In genomic region chr6:132021552-132022375, GRCh38 we compare ENCODE assay signal across 1 cellular context.
TF ChIP-seq lines count a peak whose summit lies in the region.

No MANE protein-coding gene starts in this region.

TF ChIP-seq in HepG2, 621 proteins besides CTCF, POLR2A, EP300 and RAD21 (continued from another document and continues in another):
- TF ChIP-seq TFDP2 (CRISPR knock-in tag; IDR thresholded peaks at IDR 0.05) (no peak), ZNF576 (CRISPR knock-in tag; IDR thresholded peaks at IDR 0.05) (no peak), ZNF142 (CRISPR knock-in tag; IDR thresholded peaks at IDR 0.05) (no peak), KMT2A (CRISPR knock-in tag; IDR thresholded peaks at IDR 0.05) (0 out of 2 replicates have a peak, but pooled peaks have one; percentile 40), HMGXB3 (CRISPR knock-in tag; IDR thresholded peaks at IDR 0.05; ENCODE audit: borderline replicate concordance) (no peak), HIVEP1 (CRISPR knock-in tag; IDR thresholded peaks at IDR 0.05) (no peak), TBL1XR1 (IDR thresholded peaks at IDR 0.05; ENCODE audit: borderline replicate concordance, low read length, partially characterized antibody) (peak; percentile 30), ZNF543 (CRISPR knock-in tag; IDR thresholded peaks at IDR 0.05) (no peak), TEAD3 (CRISPR knock-in tag; optimal IDR thresholded peaks at IDR 0.05; ENCODE audit: borderline replicate concordance) (peak; percentile 85), PHF8 (CRISPR knock-in tag; IDR thresholded peaks at IDR 0.05) (no peak), NFE2L2 (IDR thresholded peaks at IDR 0.05; ENCODE audit: low read length) (no peak), CHD2 (IDR thresholded peaks at IDR 0.05; ENCODE audit: low read depth, low read length) (no peak), CCDC6 (CRISPR knock-in tag; IDR thresholded peaks at IDR 0.05) (no peak), ZNF225 (CRISPR knock-in tag; IDR thresholded peaks at IDR 0.05) (no peak), NFKBIZ (CRISPR knock-in tag; IDR thresholded peaks at IDR 0.05) (no peak), AGO2 (optimal IDR thresholded peaks at IDR 0.05; ENCODE audit: low read depth, low read length) (no peak), ZNF883 (CRISPR knock-in tag; IDR thresholded peaks at IDR 0.05; ENCODE audit: not compliant biosample characterization) (no peak), MTA1 (CRISPR knock-in tag; IDR thresholded peaks at IDR 0.05; ENCODE audit: borderline replicate concordance) (no peak), MAX (IDR thresholded peaks at IDR 0.05) (peak; percentile 76), ZNF354B (CRISPR knock-in tag; IDR thresholded peaks at IDR 0.05) (no peak), NR1H2 (CRISPR knock-in tag; IDR thresholded peaks at IDR 0.05; ENCODE audit: borderline replicate concordance, low read depth) (no peak), ZNF124 (CRISPR knock-in tag; IDR thresholded peaks at IDR 0.05) (no peak), HOXA3 (CRISPR knock-in tag; IDR thresholded peaks at IDR 0.05) (no peak)
- TF ChIP-seq, protein P1, sequence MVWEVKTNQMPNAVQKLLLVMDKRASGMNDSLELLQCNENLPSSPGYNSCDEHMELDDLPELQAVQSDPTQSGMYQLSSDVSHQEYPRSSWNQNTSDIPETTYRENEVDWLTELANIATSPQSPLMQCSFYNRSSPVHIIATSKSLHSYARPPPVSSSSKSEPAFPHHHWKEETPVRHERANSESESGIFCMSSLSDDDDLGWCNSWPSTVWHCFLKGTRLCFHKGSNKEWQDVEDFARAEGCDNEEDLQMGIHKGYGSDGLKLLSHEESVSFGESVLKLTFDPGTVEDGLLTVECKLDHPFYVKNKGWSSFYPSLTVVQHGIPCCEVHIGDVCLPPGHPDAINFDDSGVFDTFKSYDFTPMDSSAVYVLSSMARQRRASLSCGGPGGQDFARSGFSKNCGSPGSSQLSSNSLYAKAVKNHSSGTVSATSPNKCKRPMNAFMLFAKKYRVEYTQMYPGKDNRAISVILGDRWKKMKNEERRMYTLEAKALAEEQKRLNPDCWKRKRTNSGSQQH (CRISPR knock-in tag; IDR thresholded peaks at IDR 0.05; ENCODE audit: low read depth), result no peak
- TF ChIP-seq, protein P2, sequence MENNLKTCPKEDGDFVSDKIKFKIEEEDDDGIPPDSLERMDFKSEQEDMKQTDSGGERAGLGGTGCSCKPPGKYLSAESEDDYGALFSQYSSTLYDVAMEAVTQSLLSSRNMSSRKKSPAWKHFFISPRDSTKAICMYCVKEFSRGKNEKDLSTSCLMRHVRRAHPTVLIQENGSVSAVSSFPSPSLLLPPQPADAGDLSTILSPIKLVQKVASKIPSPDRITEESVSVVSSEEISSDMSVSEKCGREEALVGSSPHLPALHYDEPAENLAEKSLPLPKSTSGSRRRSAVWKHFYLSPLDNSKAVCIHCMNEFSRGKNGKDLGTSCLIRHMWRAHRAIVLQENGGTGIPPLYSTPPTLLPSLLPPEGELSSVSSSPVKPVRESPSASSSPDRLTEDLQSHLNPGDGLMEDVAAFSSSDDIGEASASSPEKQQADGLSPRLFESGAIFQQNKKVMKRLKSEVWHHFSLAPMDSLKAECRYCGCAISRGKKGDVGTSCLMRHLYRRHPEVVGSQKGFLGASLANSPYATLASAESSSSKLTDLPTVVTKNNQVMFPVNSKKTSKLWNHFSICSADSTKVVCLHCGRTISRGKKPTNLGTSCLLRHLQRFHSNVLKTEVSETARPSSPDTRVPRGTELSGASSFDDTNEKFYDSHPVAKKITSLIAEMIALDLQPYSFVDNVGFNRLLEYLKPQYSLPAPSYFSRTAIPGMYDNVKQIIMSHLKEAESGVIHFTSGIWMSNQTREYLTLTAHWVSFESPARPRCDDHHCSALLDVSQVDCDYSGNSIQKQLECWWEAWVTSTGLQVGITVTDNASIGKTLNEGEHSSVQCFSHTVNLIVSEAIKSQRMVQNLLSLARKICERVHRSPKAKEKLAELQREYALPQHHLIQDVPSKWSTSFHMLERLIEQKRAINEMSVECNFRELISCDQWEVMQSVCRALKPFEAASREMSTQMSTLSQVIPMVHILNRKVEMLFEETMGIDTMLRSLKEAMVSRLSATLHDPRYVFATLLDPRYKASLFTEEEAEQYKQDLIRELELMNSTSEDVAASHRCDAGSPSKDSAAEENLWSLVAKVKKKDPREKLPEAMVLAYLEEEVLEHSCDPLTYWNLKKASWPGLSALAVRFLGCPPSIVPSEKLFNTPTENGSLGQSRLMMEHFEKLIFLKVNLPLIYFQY (CRISPR knock-in tag; IDR thresholded peaks at IDR 0.05; ENCODE audit: borderline replicate concordance), result no peak
- TF ChIP-seq, protein P3, sequence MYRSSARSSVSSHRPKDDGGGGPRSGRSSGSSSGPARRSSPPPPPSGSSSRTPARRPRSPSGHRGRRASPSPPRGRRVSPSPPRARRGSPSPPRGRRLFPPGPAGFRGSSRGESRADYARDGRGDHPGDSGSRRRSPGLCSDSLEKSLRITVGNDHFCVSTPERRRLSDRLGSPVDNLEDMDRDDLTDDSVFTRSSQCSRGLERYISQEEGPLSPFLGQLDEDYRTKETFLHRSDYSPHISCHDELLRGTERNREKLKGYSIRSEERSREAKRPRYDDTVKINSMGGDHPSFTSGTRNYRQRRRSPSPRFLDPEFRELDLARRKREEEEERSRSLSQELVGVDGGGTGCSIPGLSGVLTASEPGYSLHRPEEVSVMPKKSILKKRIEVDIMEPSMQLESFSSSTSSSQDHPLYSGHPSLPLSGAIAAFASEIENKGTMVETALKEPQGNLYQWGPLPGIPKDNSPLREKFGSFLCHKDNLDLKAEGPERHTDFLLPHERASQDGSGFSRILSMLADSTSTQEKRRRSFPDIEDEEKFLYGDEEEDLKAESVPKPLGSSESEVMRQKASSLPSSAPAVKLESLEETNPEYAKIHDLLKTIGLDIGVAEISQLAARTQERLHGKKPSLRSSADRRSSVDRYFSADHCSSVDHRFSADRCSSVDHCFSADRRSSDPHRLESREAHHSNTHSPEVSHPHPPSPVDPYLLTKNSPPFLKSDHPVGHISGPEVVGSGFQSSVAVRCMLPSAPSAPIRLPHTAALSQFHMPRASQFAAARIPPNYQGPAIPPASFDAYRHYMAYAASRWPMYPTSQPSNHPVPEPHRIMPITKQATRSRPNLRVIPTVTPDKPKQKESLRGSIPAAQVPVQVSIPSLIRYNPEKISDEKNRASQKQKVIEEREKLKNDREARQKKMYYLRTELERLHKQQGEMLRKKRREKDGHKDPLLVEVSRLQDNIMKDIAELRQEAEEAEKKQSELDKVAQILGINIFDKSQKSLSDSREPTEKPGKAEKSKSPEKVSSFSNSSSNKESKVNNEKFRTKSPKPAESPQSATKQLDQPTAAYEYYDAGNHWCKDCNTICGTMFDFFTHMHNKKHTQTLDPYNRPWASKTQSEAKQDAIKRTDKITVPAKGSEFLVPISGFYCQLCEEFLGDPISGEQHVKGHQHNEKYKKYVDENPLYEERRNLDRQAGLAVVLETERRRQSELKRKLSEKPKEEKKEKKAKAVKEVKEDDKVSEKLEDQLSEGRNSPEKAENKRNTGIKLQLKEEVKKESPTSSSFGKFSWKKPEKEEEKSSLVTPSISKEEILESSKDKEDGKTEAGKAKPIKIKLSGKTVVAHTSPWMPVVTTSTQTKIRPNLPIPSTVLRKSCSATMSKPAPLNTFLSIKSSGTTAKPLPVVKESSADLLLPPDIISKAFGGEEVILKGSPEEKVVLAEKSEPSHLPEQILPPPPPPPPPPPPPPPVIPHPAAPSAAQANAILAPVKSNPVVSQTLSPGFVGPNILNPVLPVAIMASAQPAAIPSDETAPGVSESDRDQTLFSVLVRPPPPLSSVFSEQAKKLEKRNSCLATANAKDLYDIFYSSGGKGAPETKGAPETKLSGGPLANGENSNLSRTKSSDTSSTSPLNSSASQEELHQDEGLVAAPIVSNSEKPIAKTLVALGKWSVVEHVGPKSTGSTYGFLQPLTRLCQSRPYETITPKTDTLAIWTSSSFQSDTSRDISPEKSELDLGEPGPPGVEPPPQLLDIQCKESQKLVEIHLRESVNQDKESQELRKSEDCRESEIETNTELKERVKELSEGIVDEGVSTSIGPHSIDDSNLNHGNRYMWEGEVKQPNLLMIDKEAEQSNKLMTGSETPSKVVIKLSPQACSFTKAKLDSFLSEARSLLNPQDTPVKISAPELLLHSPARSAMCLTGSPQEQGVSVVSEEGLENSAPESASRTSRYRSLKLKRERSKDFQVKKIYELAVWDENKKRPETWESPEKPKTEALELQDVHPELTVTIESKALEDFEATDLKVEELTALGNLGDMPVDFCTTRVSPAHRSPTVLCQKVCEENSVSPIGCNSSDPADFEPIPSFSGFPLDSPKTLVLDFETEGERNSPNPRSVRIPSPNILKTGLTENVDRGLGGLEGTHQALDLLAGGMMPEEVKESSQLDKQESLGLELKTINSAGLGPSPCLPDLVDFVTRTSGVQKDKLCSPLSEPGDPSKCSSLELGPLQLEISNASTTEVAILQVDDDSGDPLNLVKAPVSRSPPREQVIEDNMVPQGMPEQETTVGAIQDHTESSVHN (CRISPR knock-in tag; IDR thresholded peaks at IDR 0.05), result no peak
